8 cellular contexts compared by ENCODE assay signal in the genomic region with DNA sequence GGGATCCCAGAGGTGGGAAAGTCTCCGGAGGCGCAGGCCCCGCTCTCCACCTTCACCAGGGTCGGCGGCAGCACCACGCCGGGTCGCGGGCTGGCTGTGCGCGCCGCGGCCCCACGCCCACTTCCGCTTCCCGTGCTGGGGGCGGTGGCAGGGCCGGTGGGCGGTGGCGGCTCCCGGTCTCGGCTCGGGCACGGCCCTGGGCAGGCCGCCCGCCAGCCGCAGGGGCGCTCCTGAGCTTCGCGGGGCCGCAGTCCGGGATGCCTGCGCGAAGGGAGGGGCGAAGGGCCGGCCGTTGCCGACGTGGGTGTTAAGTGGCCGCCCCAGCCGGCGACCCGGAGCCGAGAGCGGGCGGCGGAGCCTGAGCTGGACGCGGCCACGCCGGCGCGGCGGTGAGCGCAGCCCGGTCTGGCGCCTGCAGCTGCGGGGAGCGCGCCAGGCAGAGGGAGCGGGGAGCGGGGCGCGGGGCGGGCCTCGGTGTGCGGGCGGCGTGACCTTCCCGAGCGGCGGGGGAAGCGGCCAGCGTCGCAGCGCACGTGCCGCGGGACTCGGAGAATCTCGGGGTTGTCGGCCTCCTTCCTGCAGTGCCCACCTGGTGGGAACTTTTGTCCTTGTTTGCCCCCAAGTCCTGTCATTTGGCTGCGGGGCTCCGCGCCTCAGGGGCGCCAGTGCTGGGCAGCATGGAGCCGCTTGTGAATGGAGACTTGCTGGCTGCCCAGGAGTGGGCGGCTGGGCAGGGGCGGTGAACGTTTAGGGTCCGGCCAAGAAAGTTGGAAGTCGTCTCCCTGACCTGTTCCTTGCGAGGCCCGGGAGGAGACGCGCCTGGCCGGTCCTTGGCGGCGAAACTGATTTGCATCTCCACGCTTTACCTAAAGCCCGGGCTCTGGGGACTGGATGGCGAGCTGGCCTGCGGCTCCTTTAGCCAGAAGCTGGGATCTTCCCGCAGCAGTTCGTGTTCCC. TPM values are rescaled to one million over a fixed set of nuclear protein-coding genes. Genes with fewer than 3 reads are reported as not detected.
DNase-seq lines count a peak whose midpoint lies in the region; ATAC-seq and TF ChIP-seq lines count a peak whose summit lies in the region.

A gene (plus strand): TSS at position 337 of the 957 bp plus-strand sequence. CDS start 3,616 bp downstream, outside the sequence.

- H3K4me1 ChIP-seq in right lobe of liver: peaks cover 0 to 52% (median 20%) of the 10 kb centered on the region in 4 donors

- H3K4me3 ChIP-seq in AG10803 (ENCODE audit: low read length) (peak within 1 kb of the TSS; percentile 75), dorsolateral prefrontal cortex (peak within 1 kb of the TSS; percentile 57 to 89 (median 72)), right lobe of liver (peak within 1 kb of the TSS; percentile 64 to 69 (median 66))

- intact Hi-C loops in dorsolateral prefrontal cortex (cut with DNase I): loop anchor here in 1 of 2 donors (5.0 kb wide), 2 partner anchors 203 to 268 kb away; no protein-coding TSS in a partner anchor
- intact Hi-C loops in right lobe of liver (cut with DNase I): no loop called here

- TF ChIP-seq CTCF in AG10803 (conservative IDR thresholded peaks at IDR 0.05; ENCODE audit: low read length): no peak
- peak in 22 of 56 donors; percentile 3 to 57 (median 28) for TF ChIP-seq CTCF in dorsolateral prefrontal cortex (IDR thresholded peaks at IDR 0.05 in 54 of 56, conservative IDR thresholded peaks at IDR 0.05 in 2 of 56; ENCODE audit: low read depth in 1 of 56, partially characterized antibody in 56 of 56)
- TF ChIP-seq CTCF in right lobe of liver (IDR thresholded peaks at IDR 0.05): peak; percentile 21 to 48 (median 36)

- H3K9me3 ChIP-seq in right lobe of liver: no peaks in the 10 kb centered on the region

- 0% methylated on average over 2 of the region's 105 CpGs for WGBS in right lobe of liver (ENCODE audit: insufficient coverage, low coverage, low lambda C conversion rate, missing lambda C conversion rate)

- TF ChIP-seq POLR2A in right lobe of liver (IDR thresholded peaks at IDR 0.05): peak; percentile 98

- H3K36me3 ChIP-seq in right lobe of liver: peaks cover 0 to 10% (median 0%) of the 10 kb centered on the region in 4 donors

- H3K27ac ChIP-seq in dorsolateral prefrontal cortex: peak within 1 kb of the TSS in 46 of 59 donors; percentile 4 to 82 (median 56)
- H3K27ac ChIP-seq in right lobe of liver: peak within 1 kb of the TSS; percentile 94 to 100 (median 100)

- DNase-seq in AG10803 (ENCODE audit: low read depth) (peak; percentile 81), NCI-H446 treated with DMSO at 0.1 percent for 48 hours (lab: John Stamatoyannopoulos, UW) (peak; percentile 48), dorsolateral prefrontal cortex (peak in 7 of 10 donors; percentile 34 to 76 (median 48)), right lobe of liver (peak; percentile 91 to 93 (median 92))
- peak; percentile 51 to 61 for DNase-seq in activated CD4-positive, alpha-beta T cell treated with anti-CD3 and anti-CD28 coated beads, Interleukin-2, amount 50 U/mL, for 24 hours (ENCODE audit: low read depth in 1 of 2, low spot score in 1 of 2)
- peak; percentile 69 to 74 for DNase-seq in stimulated activated CD4-positive, alpha-beta T cell treated with anti-CD3 and anti-CD28 coated beads, Interleukin-4, amount 100 ng/mL, for 4 hours

- ATAC-seq in GM18867 (IDR thresholded peaks at IDR 0.05; ENCODE audit: unreplicated experiment) (peak; percentile 93), HG03066 (IDR thresholded peaks at IDR 0.05; ENCODE audit: low read depth, unreplicated experiment) (peak; percentile 76), right lobe of liver (peak; percentile 68 to 85 (median 74))

- H3K27me3 ChIP-seq in dorsolateral prefrontal cortex (no peaks in the 10 kb centered on the region), right lobe of liver (no peaks in the 10 kb centered on the region)

RNA-seq across cellular contexts. Expression of the gene that starts here (rescaled TPM):
- 1 to 10 TPM; 1.8 to 9.1 (median 4.0) TPM for total RNA-seq in dorsolateral prefrontal cortex
- total RNA-seq in right lobe of liver: 100 to 1,000 TPM in 1 of 6 experiments, 10 to 100 TPM in 5; 28.0 to 168 (median 79.9) TPM

Comparison
In these comparisons a context has a peak if more than half of its experiments do, and no peak if none do; other contexts are left out.
1. Peak in every context shown above with its lines: DNase-seq, ATAC-seq, H3K4me3 ChIP-seq and H3K27ac ChIP-seq.